Comparison of ENCODE assay signal across 14 cellular contexts in genomic region chr11:126601136-126601535, GRCh38.
DNase-seq lines count a peak whose midpoint lies in the region; ATAC-seq and TF ChIP-seq lines count a peak whose summit lies in the region.
"Had no signal": no experiment of that assay in that cellular context is flagged by ENCODE, and none has a peak within 500 bp of the region (broad histone marks: within the 10 kb centered on the region; RNA-seq: fewer than 3 reads in every experiment).

No MANE protein-coding gene starts in this region.

- peaks cover 6% of the 10 kb centered on the region for H3K9me3 Mint-ChIP-seq in GM23338
- H3K9me3 Mint-ChIP-seq in neural crest cell = peaks cover 9% of the 10 kb centered on the region

- TF ChIP-seq CTCF in GM23338 (conservative IDR thresholded peaks at IDR 0.05; ENCODE audit: low read depth in 2 of 2) (no peak), neural crest cell (conservative IDR thresholded peaks at IDR 0.05) (no peak), lower lobe of right lung (IDR thresholded peaks at IDR 0.05) (no peak)

- H3K4me3 ChIP-seq in GM23338 (no peak overlapping the region), lower lobe of right lung (no peak overlapping the region)
- H3K4me3 ChIP-seq: GM23248 had no signal

- H3K36me3 Mint-ChIP-seq in GM23338 (ENCODE audit: low read depth) = no peaks in the 10 kb centered on the region
- H3K36me3 Mint-ChIP-seq in neural crest cell (ENCODE audit: low read depth) = no peaks in the 10 kb centered on the region
- H3K36me3 Mint-ChIP-seq: CD4-positive, CD25-positive, alpha-beta regulatory T cell had no signal

- H3K79me2 ChIP-seq in GM23338 (replicated peaks; ENCODE audit: insufficient read depth) = no peaks in the 10 kb centered on the region

- DNase-seq in GM23338 (ENCODE audit: low spot score) (no peak), NCI-H1105 treated with DMSO at 0.1 percent for 48 hours (lab: John Stamatoyannopoulos, UW) (peak; percentile 84), NCI-H748 treated with DMSO at 0.1 percent for 48 hours (lab: John Stamatoyannopoulos, UW) (peak; percentile 46), neural crest cell (ENCODE audit: low read depth, low spot score) (no peak), NCI-H82 treated with DMSO at 0.1 percent for 48 hours (lab: John Stamatoyannopoulos, UW; ENCODE audit: unreplicated experiment) (no peak), substantia nigra (lab: John Stamatoyannopoulos, UW) (no peak), lower lobe of right lung (no peak)
- DNase-seq: CD4-positive, CD25-positive, alpha-beta regulatory T cell; DND-41; GDM1; GM23248; KBM-7; NCI-H2081 treated with DMSO at 0.1 percent for 48 hours; PC-3 had no signal

- peaks cover 20% of the 10 kb centered on the region for H3K27me3 Mint-ChIP-seq in GM23338 (ENCODE audit: insufficient read depth, low read depth, poor library complexity)
- no peaks in the 10 kb centered on the region for H3K27me3 Mint-ChIP-seq in neural crest cell (ENCODE audit: low read depth)

- peaks cover 26% of the 10 kb centered on the region for H3K4me1 Mint-ChIP-seq in GM23338
- H3K4me1 Mint-ChIP-seq in neural crest cell = peaks cover 62% of the 10 kb centered on the region
- H3K4me1 Mint-ChIP-seq: CD4-positive, CD25-positive, alpha-beta regulatory T cell had no signal

- peaks cover 20% of the 10 kb centered on the region for H3K4me1 ChIP-seq in GM23338 (ENCODE audit: insufficient read depth)
- no peaks in the 10 kb centered on the region for H3K4me1 ChIP-seq in lower lobe of right lung

- no peaks in the 10 kb centered on the region for H3K27me3 ChIP-seq in GM23338 (ENCODE audit: insufficient read depth)
- peaks cover 15% of the 10 kb centered on the region for H3K27me3 ChIP-seq in lower lobe of right lung (ENCODE audit: low read depth)

- H3F3A ChIP-seq in GM23338 (replicated peaks; ENCODE audit: low read depth) = no peaks in the 10 kb centered on the region

- H3K4me3 Mint-ChIP-seq in GM23338 = no peak overlapping the region; the same call in 2 of the 3 replicates
- peak overlapping the region; percentile 70 for H3K4me3 Mint-ChIP-seq in neural crest cell
- H3K4me3 Mint-ChIP-seq: CD4-positive, CD25-positive, alpha-beta regulatory T cell had no signal

- ATAC-seq in GM23338 = no peak
- no peak for ATAC-seq in lower lobe of right lung
- ATAC-seq: PC-3 had no signal

- intact Hi-C loops in lower lobe of right lung (cut with DNase I) = no loop called here

- H3K4me2 ChIP-seq in GM23338 = peak overlapping the region; percentile 71

- no peaks in the 10 kb centered on the region for H4K20me1 ChIP-seq in GM23338 (replicated peaks; ENCODE audit: insufficient read depth)

- 0 out of 2 replicates have a peak overlapping the region, but pooled peaks have one; percentile 81 for H2AFZ ChIP-seq in GM23338
- H2AFZ ChIP-seq: GM23248 had no signal

- no peaks in the 10 kb centered on the region for H3K9me3 ChIP-seq in lower lobe of right lung

- H3K27ac Mint-ChIP-seq in GM23338 = no peak overlapping the region
- H3K27ac Mint-ChIP-seq in neural crest cell (ENCODE audit: unreplicated experiment) = no peak overlapping the region
- H3K27ac Mint-ChIP-seq: CD4-positive, CD25-positive, alpha-beta regulatory T cell had no signal

- no peaks in the 10 kb centered on the region for H3K36me3 ChIP-seq in GM23338 (ENCODE audit: insufficient read depth)
- H3K36me3 ChIP-seq in lower lobe of right lung = no peaks in the 10 kb centered on the region

- H3K27ac ChIP-seq in GM23338 (ENCODE audit: low read depth) = no peak overlapping the region
- no peak overlapping the region for H3K27ac ChIP-seq in substantia nigra (ENCODE audit: low read depth, low read length, poor library complexity, severe bottlenecking)
- H3K27ac ChIP-seq in lower lobe of right lung = no peak overlapping the region
- H3K27ac ChIP-seq: GM23248 had no signal

- H3K9me2 ChIP-seq in GM23338 (ENCODE audit: insufficient read depth) = no peaks in the 10 kb centered on the region; the same call in 1 of the 2 replicates

TF ChIP-seq in GM23338, 12 proteins besides CTCF, POLR2A, EP300 and RAD21 (continues in another document):
- no peak for TF ChIP-seq NANOG (IDR thresholded peaks at IDR 0.05; ENCODE audit: borderline replicate concordance)
- TF ChIP-seq JUNB (IDR thresholded peaks at IDR 0.05; ENCODE audit: unreplicated experiment) = no peak
- TF ChIP-seq STAT1 (IDR thresholded peaks at IDR 0.05; ENCODE audit: unreplicated experiment) = no peak
- no peak for TF ChIP-seq ZNF462 (CRISPR knock-in tag; IDR thresholded peaks at IDR 0.05)
- no peak for TF ChIP-seq ETS1 (IDR thresholded peaks at IDR 0.05)
- no peak for TF ChIP-seq CREB1 (CRISPR knock-in tag; IDR thresholded peaks at IDR 0.05; ENCODE audit: low read depth)
- TF ChIP-seq EZH2 (IDR thresholded peaks at IDR 0.05; ENCODE audit: low read depth, unreplicated experiment) = no peak
- TF ChIP-seq EZH2phosphoT487 (IDR thresholded peaks at IDR 0.05; ENCODE audit: unreplicated experiment) = no peak

Comparison
In these comparisons a context has a peak if more than half of its experiments do, and no peak if none do; other contexts are left out.
1. DNase-seq: peak in NCI-H1105 treated with DMSO at 0.1 percent for 48 hours (single experiment) and NCI-H748 treated with DMSO at 0.1 percent for 48 hours (single experiment); none in GM23338 (single experiment), neural crest cell (single experiment), NCI-H82 treated with DMSO at 0.1 percent for 48 hours (single experiment), substantia nigra (0 of 49) and lower lobe of right lung (single experiment).